In genomic region chr3:12967751-12968209, GRCh38 we compare ENCODE assay signal across 8 cellular contexts.
DNase-seq lines count a peak whose midpoint lies in the region; ATAC-seq lines count a peak whose summit lies in the region.

No MANE protein-coding gene starts in this region.

- intact Hi-C loops in activated CD4-positive, alpha-beta T cell treated with anti-CD3 and anti-CD28 coated beads for 36 hours (cut with DNase I, micrococcal nuclease), result loop anchor here (1.0 to 10.0 kb wide), 13 partner anchors 18 to 513 kb away; partner anchors contain the start of genes HDAC11 (in 1 of the 2), MKRN2 (in 1 of the 2), RAF1 (in 1 of the 2) and RPL32 (in 1 of the 2)

- H3K27ac Mint-ChIP-seq in activated CD4-positive, alpha-beta T cell treated with anti-CD3 and anti-CD28 coated beads for 36 hours, result peak overlapping the region; percentile 52

- H3K4me3 Mint-ChIP-seq in activated CD4-positive, alpha-beta T cell treated with anti-CD3 and anti-CD28 coated beads for 36 hours, result peak overlapping the region; percentile 66

- H3K36me3 Mint-ChIP-seq in activated CD4-positive, alpha-beta T cell treated with anti-CD3 and anti-CD28 coated beads for 36 hours (ENCODE audit: low read depth), result no peaks in the 10 kb centered on the region

- peak; percentile 69 for ATAC-seq in HG02571 (IDR thresholded peaks at IDR 0.05; ENCODE audit: unreplicated experiment)
- ATAC-seq in activated CD4-positive, alpha-beta T cell treated with anti-CD3 and anti-CD28 coated beads for 36 hours, result peak; percentile 86

- H3K4me1 Mint-ChIP-seq in activated CD4-positive, alpha-beta T cell treated with anti-CD3 and anti-CD28 coated beads for 36 hours, result peaks cover 59% of the 10 kb centered on the region

- H3K9me3 Mint-ChIP-seq in activated CD4-positive, alpha-beta T cell treated with anti-CD3 and anti-CD28 coated beads for 36 hours (ENCODE audit: low read depth), result no peaks in the 10 kb centered on the region

- POLR2A ChIA-PET in activated CD4-positive, alpha-beta T cell treated with anti-CD3 and anti-CD28 coated beads for 36 hours (lab: Charles Lee), result interaction anchor here (0.9 to 1.0 kb wide), 2 partner anchors 18 to 44 kb away, joined by 3 to 7 read pairs; no protein-coding TSS in a partner anchor

- no peaks in the 10 kb centered on the region for H3K27me3 Mint-ChIP-seq in activated CD4-positive, alpha-beta T cell treated with anti-CD3 and anti-CD28 coated beads for 36 hours

- in situ Hi-C loops in G401 (cut with HindIII; ENCODE audit: low sequenced_read_pairs), result no loop called here

- DNase-seq in G401 (ENCODE audit: low spot score) (peak; percentile 56), NCI-H146 (lab: John Stamatoyannopoulos, UW) (peak; percentile 65), cerebellum (ENCODE audit: low spot score) (peak; percentile 84), kidney glomerular epithelial cell (lab: John Stamatoyannopoulos, UW) (peak; percentile 59), NCI-H2107 treated with DMSO at 0.1 percent for 48 hours (lab: John Stamatoyannopoulos, UW; ENCODE audit: unreplicated experiment) (no peak)
- DNase-seq in activated CD4-positive, alpha-beta T cell treated with anti-CD3 and anti-CD28 coated beads for 36 hours, result peak; percentile 95
- DNase-seq in stimulated activated CD4-positive, alpha-beta T cell treated with anti-CD3 and anti-CD28 coated beads, Interleukin-15, amount 100 ng/mL, for 48 hours (ENCODE audit: low read depth in 2 of 2), result peak; percentile 78 to 81

- CTCF ChIA-PET in activated CD4-positive, alpha-beta T cell treated with anti-CD3 and anti-CD28 coated beads for 36 hours (lab: Charles Lee), result interaction anchor here (0.9 to 1.0 kb wide), 3 partner anchors 26 to 158 kb away, joined by 3 to 4 read pairs (median 3); partner anchors contain the start of gene RPL32
